In genomic region chr13:46679369-46680180, GRCh38 we compare ENCODE assay signal across 8 cellular contexts.
DNase-seq lines count a peak whose midpoint lies in the region; ATAC-seq and TF ChIP-seq lines count a peak whose summit lies in the region.

No MANE protein-coding gene starts in this region.

- CTCF ChIA-PET in mammary epithelial cell (lab: Charles Lee; ENCODE audit: low non-redundant PET) (no interaction called here), HEK293T (lab: Yijun Ruan, JAX) (no interaction called here)

- ATAC-seq in HG02678 (IDR thresholded peaks at IDR 0.05; ENCODE audit: unreplicated experiment) (peak; percentile 90), SK-N-SH treated with all-trans-retinoic acid at 6 μM for 48 hours (peak; percentile 90), gastrocnemius medialis (peak; percentile 66 to 73)

- dilution Hi-C loops in mammary epithelial cell (cut with HindIII; ENCODE audit: low sequenced_read_pairs): loop anchor here (5.0 kb wide), 1 partner anchor 37 kb away; no protein-coding TSS in a partner anchor

- H3K4me2 ChIP-seq in mammary epithelial cell (ENCODE audit: insufficient read depth, low read depth, low read length): no peak overlapping the region

- no peaks in the 10 kb centered on the region for H3K4me1 ChIP-seq in breast epithelium
- H3K4me1 ChIP-seq in mammary epithelial cell (ENCODE audit: insufficient read depth, low read length): no peaks in the 10 kb centered on the region
- H3K4me1 ChIP-seq in gastrocnemius medialis: peaks cover 4 to 11% of the 10 kb centered on the region in 2 donors

- H3K9me3 ChIP-seq in breast epithelium (no peaks in the 10 kb centered on the region), mammary epithelial cell (replicated peaks; ENCODE audit: insufficient read depth, low read length) (no peaks in the 10 kb centered on the region), gastrocnemius medialis (no peaks in the 10 kb centered on the region)

- H3K27ac ChIP-seq in breast epithelium (peak overlapping the region; percentile 70 to 83), mammary epithelial cell (ENCODE audit: insufficient read depth, low read depth, low read length) (no peak overlapping the region), gastrocnemius medialis (peak overlapping the region; percentile 53 to 72 (median 62))

- BruUV-seq in mammary epithelial cell (replicated peaks; lab: Mats Ljungman, UMichigan): no TSS peak

- peak overlapping the region; percentile 28 to 56 (median 29) for H3K4me3 ChIP-seq in breast epithelium
- no peak overlapping the region for H3K4me3 ChIP-seq in mammary epithelial cell (replicated peaks in 1 of 3; ENCODE audit: insufficient read depth in 1 of 3, low read depth in 2 of 3, low read length in 3 of 3)
- peak overlapping the region; percentile 24 to 41 (median 34) for H3K4me3 ChIP-seq in gastrocnemius medialis

- intact Hi-C loops in breast epithelium (cut with DNase I; ENCODE audit: low total_unique reads): no loop called here
- intact Hi-C loops in mammary epithelial cell (cut with micrococcal nuclease): loop anchor here (5.0 kb wide), 1 partner anchor 72 kb away; no protein-coding TSS in a partner anchor
- intact Hi-C loops in gastrocnemius medialis (cut with DNase I; ENCODE audit: low total_unique reads): loop anchor here (5.0 kb wide), 1 partner anchor 127 kb away; the partner anchor contains the start of gene LRCH1

- WGBS in mammary epithelial cell (ENCODE audit: low coverage, missing lambda C conversion rate): 95% methylated on average over 12 of the region's 12 CpGs

- H3K9ac ChIP-seq in mammary epithelial cell (ENCODE audit: insufficient read depth, low read length): no peak overlapping the region

- H3K36me3 ChIP-seq in breast epithelium (no peaks in the 10 kb centered on the region), mammary epithelial cell (ENCODE audit: insufficient read depth, low read length) (no peaks in the 10 kb centered on the region), gastrocnemius medialis (no peaks in the 10 kb centered on the region)

- H3K79me2 ChIP-seq in mammary epithelial cell (ENCODE audit: insufficient read depth, low read length): peaks cover 72% of the 10 kb centered on the region

- TF ChIP-seq CTCF in breast epithelium (IDR thresholded peaks at IDR 0.05) (no peak), mammary epithelial cell (conservative IDR thresholded peaks at IDR 0.05 in 1 of 2, IDR thresholded peaks at IDR 0.05 in 1 of 2; ENCODE audit: extremely low read depth in 1 of 2, insufficient read depth in 1 of 2, low read depth in 1 of 2, low read length in 2 of 2) (no peak), gastrocnemius medialis (IDR thresholded peaks at IDR 0.05 in 4 of 5, conservative IDR thresholded peaks at IDR 0.05 in 1 of 5) (no peak)

- H3K27me3 ChIP-seq in breast epithelium (no peaks in the 10 kb centered on the region), mammary epithelial cell (ENCODE audit: insufficient read depth, low read length) (no peaks in the 10 kb centered on the region), gastrocnemius medialis (no peaks in the 10 kb centered on the region)

- H2AFZ ChIP-seq in mammary epithelial cell (ENCODE audit: low read depth, low read length): no peak overlapping the region

- in situ Hi-C loops in mammary epithelial cell (cut with MboI; ENCODE audit: low sequenced_read_pairs in 2 of 2) (no loop called here), gastrocnemius medialis (cut with MboI; ENCODE audit: low sequenced_read_pairs in 4 of 4) (no loop called here)

- DNase-seq in breast epithelium (ENCODE audit: low spot score in 2 of 2) (no peak), mammary epithelial cell (no peak), fibroblast of the conjunctiva (ENCODE audit: low read depth) (peak; percentile 46), gastrocnemius medialis (no peak), HEK293T (ENCODE audit: extremely low spot score) (no peak), Kasumi-1 (lab: John Stamatoyannopoulos, UW) (no peak)

- POLR2A ChIA-PET in HEK293T (lab: Yijun Ruan, JAX): interaction anchor here (0.9 kb wide), 1 partner anchor 128 kb away, joined by 4 read pairs; no protein-coding TSS in a partner anchor

- TF ChIP-seq POLR2A in breast epithelium (IDR thresholded peaks at IDR 0.05) (no peak), gastrocnemius medialis (IDR thresholded peaks at IDR 0.05) (peak in 1 of 2 donors; percentile 25)

- H4K20me1 ChIP-seq in mammary epithelial cell (ENCODE audit: insufficient read depth, low read length): no peaks in the 10 kb centered on the region

TF ChIP-seq in SK-N-SH treated with all-trans-retinoic acid at 6 μM for 48 hours, 23 proteins besides CTCF, POLR2A, EP300 and RAD21:
- no peak for TF ChIP-seq ISL1 (CRISPR knock-in tag; IDR thresholded peaks at IDR 0.05)
- TF ChIP-seq ARNTL (CRISPR knock-in tag; IDR thresholded peaks at IDR 0.05; ENCODE audit: borderline replicate concordance, low read depth): no peak
- peak; percentile 54 for TF ChIP-seq TCF4 (CRISPR knock-in tag; IDR thresholded peaks at IDR 0.05; ENCODE audit: borderline replicate concordance)
- no peak for TF ChIP-seq SNAI2 (CRISPR knock-in tag; IDR thresholded peaks at IDR 0.05)
- TF ChIP-seq GLIS3 (CRISPR knock-in tag; IDR thresholded peaks at IDR 0.05): no peak

TF ChIP-seq in HEK293T, 16 proteins besides CTCF, POLR2A, EP300 and RAD21:
- TF ChIP-seq ZNF384 (IDR thresholded peaks at IDR 0.05) (no peak), PKNOX1 (IDR thresholded peaks at IDR 0.05) (no peak), LEF1 (IDR thresholded peaks at IDR 0.05; ENCODE audit: borderline replicate concordance) (no peak), ARNT (IDR thresholded peaks at IDR 0.05) (no peak), TARDBP (IDR thresholded peaks at IDR 0.05) (no peak), FOXM1 (IDR thresholded peaks at IDR 0.05; ENCODE audit: borderline replicate concordance) (no peak), L3MBTL2 (conservative IDR thresholded peaks at IDR 0.05) (no peak), ELF4 (IDR thresholded peaks at IDR 0.05) (no peak), HDGF (IDR thresholded peaks at IDR 0.05; ENCODE audit: borderline replicate concordance) (no peak), FOXA1 (IDR thresholded peaks at IDR 0.05) (no peak), SP1 (IDR thresholded peaks at IDR 0.05) (no peak), CTBP1 (IDR thresholded peaks at IDR 0.05; ENCODE audit: borderline replicate concordance) (no peak), BHLHE40 (IDR thresholded peaks at IDR 0.05; ENCODE audit: borderline replicate concordance) (no peak), NFRKB (IDR thresholded peaks at IDR 0.05) (no peak), SUZ12 (IDR thresholded peaks at IDR 0.05) (no peak), FOXK2 (IDR thresholded peaks at IDR 0.05) (no peak)

Comparison
In these comparisons a context has a peak if more than half of its experiments do, and no peak if none do; other contexts are left out.
1. H3K4me3 ChIP-seq: peak in breast epithelium (3 of 3) and gastrocnemius medialis (4 of 4); none in mammary epithelial cell (0 of 3).
2. Peak in every context shown above with its lines, with median percentiles within 50 percentile points of each other: ATAC-seq.